ENCODE assay signal across 13 cellular contexts in genomic region chr16:31474173-31474714, GRCh38. TPM values are rescaled to one million over a fixed set of nuclear protein-coding genes. Genes with fewer than 3 reads are reported as not detected.
DNase-seq lines count a peak whose midpoint lies in the region; ATAC-seq and TF ChIP-seq lines count a peak whose summit lies in the region.
"Had no signal": no experiment of that assay in that cellular context is flagged by ENCODE, and none has a peak within 500 bp of the region (broad histone marks: within the 10 kb centered on the region; RNA-seq: fewer than 3 reads in every experiment).

No MANE protein-coding gene starts in this region.

- TF ChIP-seq CTCF in mammary epithelial cell (conservative IDR thresholded peaks at IDR 0.05 in 1 of 2, IDR thresholded peaks at IDR 0.05 in 1 of 2; ENCODE audit: extremely low read depth in 1 of 2, insufficient read depth in 1 of 2, low read depth in 1 of 2, low read length in 2 of 2) (no peak), nephron (IDR thresholded peaks at IDR 0.05; ENCODE audit: unreplicated experiment in 3 of 3) (no peak), upper lobe of right lung (IDR thresholded peaks at IDR 0.05) (no peak)

- H3K27ac Mint-ChIP-seq in nephron: no peak overlapping the region
- H3K27ac Mint-ChIP-seq: activated naive CD8-positive, alpha-beta T cell treated with anti-CD3 and anti-CD28 coated beads for 36 hours; mesothelial cell of epicardium had no signal

- peak overlapping the region; percentile 44 to 91 (median 74) for H3K4me3 Mint-ChIP-seq in nephron
- H3K4me3 Mint-ChIP-seq: activated naive CD8-positive, alpha-beta T cell treated with anti-CD3 and anti-CD28 coated beads for 36 hours had no signal

- peak overlapping the region; percentile 88 for H3K27ac ChIP-seq in GM23248
- H3K27ac ChIP-seq in mammary epithelial cell (ENCODE audit: insufficient read depth, low read depth, low read length): no peak overlapping the region
- H3K27ac ChIP-seq in upper lobe of right lung: no peak overlapping the region
- H3K27ac ChIP-seq: parathyroid adenoma, WERI-Rb-1 had no signal

- H3K9me3 Mint-ChIP-seq in nephron: no peaks in the 10 kb centered on the region
- H3K9me3 Mint-ChIP-seq: activated naive CD8-positive, alpha-beta T cell treated with anti-CD3 and anti-CD28 coated beads for 36 hours; mesothelial cell of epicardium had no signal

- H3K27me3 ChIP-seq in GM23248 (replicated peaks; ENCODE audit: insufficient read depth): no peaks in the 10 kb centered on the region
- H3K27me3 ChIP-seq in mammary epithelial cell (ENCODE audit: insufficient read depth, low read length): no peaks in the 10 kb centered on the region
- no peaks in the 10 kb centered on the region for H3K27me3 ChIP-seq in upper lobe of right lung

- no peak overlapping the region for H3K9ac ChIP-seq in GM23248
- no peak overlapping the region for H3K9ac ChIP-seq in mammary epithelial cell (ENCODE audit: insufficient read depth, low read length)
- H3K9ac ChIP-seq: parathyroid adenoma had no signal

- H3K9me2 ChIP-seq in GM23248 (ENCODE audit: insufficient read depth): no peaks in the 10 kb centered on the region

- H3K9me3 ChIP-seq in GM23248 (ENCODE audit: low read depth): no peaks in the 10 kb centered on the region
- no peaks in the 10 kb centered on the region for H3K9me3 ChIP-seq in mammary epithelial cell (replicated peaks; ENCODE audit: insufficient read depth, low read length)
- no peaks in the 10 kb centered on the region for H3K9me3 ChIP-seq in upper lobe of right lung

- peaks cover 24% of the 10 kb centered on the region for H3K36me3 Mint-ChIP-seq in nephron (ENCODE audit: low read depth)
- H3K36me3 Mint-ChIP-seq: activated naive CD8-positive, alpha-beta T cell treated with anti-CD3 and anti-CD28 coated beads for 36 hours had no signal

- CTCF ChIA-PET in mammary epithelial cell (lab: Charles Lee; ENCODE audit: low non-redundant PET): no interaction called here

- H4K20me1 ChIP-seq in GM23248 (ENCODE audit: insufficient read depth) (no peaks in the 10 kb centered on the region; the same call in 1 of the 2 replicates), mammary epithelial cell (ENCODE audit: insufficient read depth, low read length) (no peaks in the 10 kb centered on the region)

- BruUV-seq in mammary epithelial cell (replicated peaks; lab: Mats Ljungman, UMichigan): TSS peak; percentile 31

- ATAC-seq in upper lobe of right lung: no peak

- H3K36me3 ChIP-seq in GM23248 (ENCODE audit: low read depth) (peaks cover 25% of the 10 kb centered on the region), mammary epithelial cell (ENCODE audit: insufficient read depth, low read length) (peaks cover 10% of the 10 kb centered on the region), upper lobe of right lung (peaks cover 18% of the 10 kb centered on the region)

- H3K4me1 Mint-ChIP-seq in nephron: peaks cover 28% of the 10 kb centered on the region

- H3K79me2 ChIP-seq in GM23248 (ENCODE audit: insufficient read depth): peaks cover 30% of the 10 kb centered on the region
- no peaks in the 10 kb centered on the region for H3K79me2 ChIP-seq in mammary epithelial cell (ENCODE audit: insufficient read depth, low read length)
- H3K79me2 ChIP-seq: parathyroid adenoma had no signal

- 69 to 81% methylated on average over 12 of the region's 12 CpGs for WGBS in GM23248 (ENCODE audit: low coverage in 1 of 2, low lambda C conversion rate in 2 of 2, missing lambda C conversion rate in 2 of 2), 2 experiments
- 100% methylated on average over 5 of the region's 12 CpGs for WGBS in mammary epithelial cell (ENCODE audit: low coverage, missing lambda C conversion rate)

- H3K4me3 ChIP-seq in GM23248 (no peak overlapping the region), mammary epithelial cell (replicated peaks in 1 of 3; ENCODE audit: insufficient read depth in 1 of 3, low read depth in 2 of 3, low read length in 3 of 3) (no peak overlapping the region), upper lobe of right lung (no peak overlapping the region)

- no peak overlapping the region for H2AFZ ChIP-seq in GM23248
- H2AFZ ChIP-seq in mammary epithelial cell (ENCODE audit: low read depth, low read length): no peak overlapping the region
- H2AFZ ChIP-seq: parathyroid adenoma had no signal

- H3K27me3 Mint-ChIP-seq in nephron (ENCODE audit: low read depth): peaks cover 39% of the 10 kb centered on the region

- peaks cover 6% of the 10 kb centered on the region; the same call in 1 of the 2 replicates for H3K4me1 ChIP-seq in GM23248 (ENCODE audit: insufficient read depth)
- peaks cover 8% of the 10 kb centered on the region for H3K4me1 ChIP-seq in mammary epithelial cell (ENCODE audit: insufficient read depth, low read length)
- peaks cover 14% of the 10 kb centered on the region for H3K4me1 ChIP-seq in upper lobe of right lung

- intact Hi-C loops in mammary epithelial cell (cut with micrococcal nuclease) (no loop called here), upper lobe of right lung (cut with DNase I) (no loop called here)

- dilution Hi-C loops in mammary epithelial cell (cut with HindIII; ENCODE audit: low sequenced_read_pairs): loop anchor here (25.0 kb wide), 1 partner anchor 287 kb away; the partner anchor contains the start of gene FUS

- peak; percentile 93 for DNase-seq in AG08396 (ENCODE audit: low spot score)
- DNase-seq in GM23248: peak; percentile 83
- DNase-seq in mammary epithelial cell: no peak
- DNase-seq in stimulated activated CD4-positive, alpha-beta T cell treated with anti-CD3 and anti-CD28 coated beads, Interleukin-2, amount 100 ng/mL, for 48 hours: no peak
- no peak for DNase-seq in upper lobe of right lung
- no peak for DNase-seq in H4 (ENCODE audit: low spot score)
- DNase-seq in effector CD4-positive, alpha-beta T cell: no peak
- DNase-seq: activated naive CD8-positive, alpha-beta T cell treated with anti-CD3 and anti-CD28 coated beads for 36 hours; WERI-Rb-1 had no signal

- H3K4me2 ChIP-seq in GM23248 (ENCODE audit: unreplicated experiment): no peak overlapping the region
- H3K4me2 ChIP-seq in mammary epithelial cell (ENCODE audit: insufficient read depth, low read depth, low read length): no peak overlapping the region

- peaks cover 42% of the 10 kb centered on the region for H3F3A ChIP-seq in GM23248 (ENCODE audit: insufficient read depth)

- in situ Hi-C loops in GM23248 (cut with MboI): no loop called here
- in situ Hi-C loops in mammary epithelial cell (cut with MboI; ENCODE audit: low sequenced_read_pairs in 2 of 2): loop anchor here (10.0 to 25.0 kb wide), 2 partner anchors 221 to 388 kb away; partner anchors contain the start of gene ZNF267 (in 1 of the 2)

RNA-seq across cellular contexts. Expression of gene TGFB1I1, which starts 2.3 kb away (rescaled TPM):
- total RNA-seq in GM23248 (2014; rRNA removed; shearing (Covaris generic)): 71.8 and 88.5 TPM in 2 replicates
- polyA plus RNA-seq in GM23248 (2016; fragmentation: Nextera tagmentation; extraction: Ambion mirVana): 174 and 177 TPM in 2 replicates
- 10 to 100 TPM; 45.4 to 50.7 TPM for total RNA-seq in mammary epithelial cell
- polyA plus RNA-seq in mammary epithelial cell: 22.7 TPM
- 62.4 TPM for polyA minus RNA-seq in mammary epithelial cell
- total RNA-seq in upper lobe of right lung: 49.9 TPM
- 12.8 and 18.9 TPM in 2 replicates for total RNA-seq in H4 (2014; rRNA removed; shearing (Covaris generic))

RNA-seq across cellular contexts. Expression of gene SLC5A2, which starts 8.7 kb away (rescaled TPM):
- total RNA-seq in GM23248 (2014; rRNA removed; shearing (Covaris generic)): not detected in 2 replicates
- 4.7 and 4.8 TPM in 2 replicates for polyA plus RNA-seq in GM23248 (2016; fragmentation: Nextera tagmentation; extraction: Ambion mirVana)
- under 1 TPM in 1 of 2 donors, not detected in 1; 0.66 TPM for total RNA-seq in mammary epithelial cell
- polyA plus RNA-seq in mammary epithelial cell: 0.17 TPM
- polyA minus RNA-seq in mammary epithelial cell: not detected
- 3.1 TPM for total RNA-seq in upper lobe of right lung
- total RNA-seq in H4 (2014; rRNA removed; shearing (Covaris generic)): not detected in 2 replicates
- total RNA-seq: dermis microvascular lymphatic vessel endothelial cell had no signal

RNA-seq across cellular contexts. Expression of gene ARMC5, which starts 14.9 kb away (rescaled TPM):
- total RNA-seq in GM23248 (2014; rRNA removed; shearing (Covaris generic)): 11.2 and 14.3 TPM in 2 replicates
- polyA plus RNA-seq in GM23248 (2016; fragmentation: Nextera tagmentation; extraction: Ambion mirVana) (5.0 and 7.0 TPM in 2 replicates), mammary epithelial cell (6.4 TPM)
- total RNA-seq in mammary epithelial cell (10 to 100 TPM in 1 of 2 donors, 1 to 10 TPM in 1; 8.7 to 10.7 TPM), upper lobe of right lung (10.8 TPM)
- polyA minus RNA-seq in mammary epithelial cell: 9.8 TPM
- total RNA-seq in H4 (2014; rRNA removed; shearing (Covaris generic)): 5.2 and 5.5 TPM in 2 replicates

RNA-seq across cellular contexts. Expression of gene ZNF843, which starts 31.7 kb away (rescaled TPM):
- total RNA-seq in GM23248 (2014; rRNA removed; shearing (Covaris generic)): 0.22 and 0.38 TPM in 2 replicates
- polyA plus RNA-seq in GM23248 (2016; fragmentation: Nextera tagmentation; extraction: Ambion mirVana) (0.39 and 0.41 TPM in 2 replicates), mammary epithelial cell (0.06 TPM)
- total RNA-seq in mammary epithelial cell (under 1 TPM; 0.09 to 0.17 TPM), upper lobe of right lung (0.84 TPM)
- not detected for polyA minus RNA-seq in mammary epithelial cell
- total RNA-seq in H4 (2014; rRNA removed; shearing (Covaris generic)): 0.08 TPM in 1 of 2 replicates, not detected in the other

RNA-seq across cellular contexts. Expression of gene RUSF1, which starts 33.9 kb away (rescaled TPM):
- total RNA-seq in GM23248 (2014; rRNA removed; shearing (Covaris generic)): 68.2 and 74.0 TPM in 2 replicates
- 34.6 and 39.3 TPM in 2 replicates for polyA plus RNA-seq in GM23248 (2016; fragmentation: Nextera tagmentation; extraction: Ambion mirVana)
- 10 to 100 TPM; 40.5 to 46.5 TPM for total RNA-seq in mammary epithelial cell
- polyA plus RNA-seq in mammary epithelial cell: 16.2 TPM
- polyA minus RNA-seq in mammary epithelial cell: 22.3 TPM
- 62.8 TPM for total RNA-seq in upper lobe of right lung
- 34.2 and 36.4 TPM in 2 replicates for total RNA-seq in H4 (2014; rRNA removed; shearing (Covaris generic))

Comparison
In these comparisons a context has a peak if more than half of its experiments do, and no peak if none do; other contexts are left out.
1. DNase-seq: peak in AG08396 (single experiment) and GM23248 (single experiment); none in mammary epithelial cell (single experiment), stimulated activated CD4-positive, alpha-beta T cell treated with anti-CD3 and anti-CD28 coated beads, Interleukin-2, amount 100 ng/mL, for 48 hours (0 of 2), upper lobe of right lung (single experiment), H4 (single experiment) and effector CD4-positive, alpha-beta T cell (single experiment).